ENCODE assay signal across 21 cellular contexts in genomic region chr1:32414186-32414886, GRCh38. TPM values are rescaled to one million over a fixed set of nuclear protein-coding genes. Genes with fewer than 3 reads are reported as not detected.
A peak's percentile ranks its signal among the peaks of the same experiment; 100 is the strongest.
DNase-seq lines count a peak whose midpoint lies in the region; ATAC-seq, FAIRE-seq and TF ChIP-seq lines count a peak whose summit lies in the region.
"Had no signal": no experiment of that assay in that cellular context is flagged by ENCODE, and none has a peak within 500 bp of the region (broad histone marks: within the 10 kb centered on the region; RNA-seq: fewer than 3 reads in every experiment).

No MANE protein-coding gene starts in this region.

- H3K79me2 ChIP-seq in GM12878 (ENCODE audit: control insufficient read depth, insufficient read depth, low read length): no peaks in the 10 kb centered on the region

- no peak overlapping the region for H3K27ac ChIP-seq in GM12878 (ENCODE audit: control insufficient read depth, insufficient read depth)
- no peak overlapping the region for H3K27ac ChIP-seq in spleen
- H3K27ac ChIP-seq in coronary artery: no peak overlapping the region
- H3K27ac ChIP-seq: A549, prostate gland, SJCRH30, skin epidermis, uterus had no signal

- H3K4me3 ChIP-seq in GM12878 (no peak overlapping the region), spleen (no peak overlapping the region), coronary artery (no peak overlapping the region)
- H3K4me3 ChIP-seq: A549, lung, mucosa of descending colon, prostate gland, SJCRH30, skin epidermis, uterus had no signal

- intact Hi-C loops in GM12878 (cut with micrococcal nuclease; ENCODE audit: unreplicated experiment): loop anchor here (1.0 to 5.0 kb wide), 3 partner anchors 199 to 452 kb away; partner anchors contain the start of gene CCDC28B
- intact Hi-C loops in spleen (cut with DNase I; ENCODE audit: low total_unique reads): no loop called here

- H3K27ac Mint-ChIP-seq in activated T-cell treated with anti-CD3 and anti-CD28 coated beads, Interleukin-2, amount 50 U/mL, for 72 hours: no peak overlapping the region

- H3K36me3 Mint-ChIP-seq in activated T-cell treated with anti-CD3 and anti-CD28 coated beads, Interleukin-2, amount 50 U/mL, for 72 hours (ENCODE audit: insufficient read depth in 2 of 2): no peaks in the 10 kb centered on the region
- H3K36me3 Mint-ChIP-seq: activated naive CD4-positive, alpha-beta T cell treated with anti-CD3 and anti-CD28 coated beads, Interleukin-2, amount 50 U/mL, for 24 hours had no signal

- no TSS peak for BruUV-seq in GM12878 (replicated peaks; lab: Mats Ljungman, UMichigan)

- no peak overlapping the region for H2AFZ ChIP-seq in GM12878 (ENCODE audit: control insufficient read depth, low read depth, low read length)

- SMC1A ChIA-PET in GM12878 (lab: Charles Lee; ENCODE audit: uncharacterized antibody, unreplicated experiment): interaction anchor here (0.7 to 2.2 kb wide), 6 partner anchors 13 to 198 kb away, joined by 3 to 14 read pairs (median 4); partner anchors contain the start of gene MARCKSL1

- H3K9me3 Mint-ChIP-seq in activated T-cell treated with anti-CD3 and anti-CD28 coated beads, Interleukin-2, amount 50 U/mL, for 72 hours: no peaks in the 10 kb centered on the region
- H3K9me3 Mint-ChIP-seq: activated naive CD4-positive, alpha-beta T cell treated with anti-CD3 and anti-CD28 coated beads, Interleukin-2, amount 50 U/mL, for 24 hours; activated T-cell treated with anti-CD3 and anti-CD28 coated beads, Interleukin-2, amount 50 U/mL, for 24 hours had no signal

- H3K27me3 ChIP-seq in GM12878 (replicated peaks in 1 of 2; ENCODE audit: control insufficient read depth in 2 of 2, insufficient read depth in 2 of 2, low read length in 1 of 2) (no peaks in the 10 kb centered on the region; a peak in 1 of 4 replicates), spleen (replicated peaks in 1 of 7) (no peaks in the 10 kb centered on the region)
- H3K27me3 ChIP-seq: SJCRH30, uterus had no signal

- WGBS in GM12878 (ENCODE audit: insufficient coverage, insufficient replicate concordance, low lambda C conversion rate, missing lambda C conversion rate): 43% methylated on average over 8 of the region's 8 CpGs
- 76 to 87% (median 83%) methylated on average over 8 of the region's 8 CpGs for WGBS in spleen, 5 donors

- POLR2A ChIA-PET in GM12878 (lab: Charles Lee) (interaction anchor here (0.7 kb wide), 2 partner anchors 14 to 640 kb away, joined by 5 to 8 read pairs; no protein-coding TSS in a partner anchor), GM10248 (lab: Yijun Ruan, JAX) (no interaction called here)

- no peak for TF ChIP-seq RAD21 in GM12878 (IDR thresholded peaks at IDR 0.05; ENCODE audit: insufficient read depth, low read depth, low read length)

- CTCF ChIA-PET in GM12878 (lab: Yijun Ruan, JAX): interaction anchor here (1.0 to 5.6 kb wide), 8 partner anchors 12 to 625 kb away, joined by 3 to 87 read pairs (median 4); partner anchors contain the start of gene BSDC1
- CTCF ChIA-PET in GM10248 (lab: Yijun Ruan, JAX): interaction anchor here (0.8 to 7.2 kb wide), 5 partner anchors 10 to 503 kb away, joined by 3 to 70 read pairs (median 6); no protein-coding TSS in a partner anchor

- in situ Hi-C loops in GM12878 (cut with MboI): no loop called here

- H3K9me3 ChIP-seq in GM12878 (replicated peaks; ENCODE audit: control insufficient read depth, insufficient read depth, low read length) (no peaks in the 10 kb centered on the region; the same call in 2 of the 3 replicates), spleen (peaks cover 0 to 29% (median 9%) of the 10 kb centered on the region in 8 donors)
- H3K9me3 ChIP-seq: A549, prostate gland had no signal

- H3K4me2 ChIP-seq in GM12878 (ENCODE audit: control insufficient read depth, insufficient read depth): no peak overlapping the region
- H3K4me2 ChIP-seq: A549 had no signal

- TF ChIP-seq CTCF in LNCAP (IDR thresholded peaks at IDR 0.05): peak; percentile 30; the same call in 1 of the 2 replicates
- no peak for TF ChIP-seq CTCF in GM12878 (IDR thresholded peaks at IDR 0.05 in 2 of 3, conservative IDR thresholded peaks at IDR 0.05 in 1 of 3; ENCODE audit: control insufficient read depth in 2 of 3, extremely low read depth in 1 of 3, insufficient read depth in 1 of 3, low read depth in 3 of 3, low read length in 3 of 3)
- peak in 6 of 11 experiments; percentile 12 to 61 (median 55) for TF ChIP-seq CTCF in spleen (IDR thresholded peaks at IDR 0.05 in 8 of 11, conservative IDR thresholded peaks at IDR 0.05 in 3 of 11)
- TF ChIP-seq CTCF in GM10248 (IDR thresholded peaks at IDR 0.05; ENCODE audit: control extremely low read depth, extremely low read depth, low read depth, missing control alignments): no peak
- no peak for TF ChIP-seq CTCF in coronary artery (IDR thresholded peaks at IDR 0.05)

- no peak for FAIRE-seq in GM12878 (lab: Jason Lieb, UNC)
- FAIRE-seq: A549 had no signal

- H3K36me3 ChIP-seq in GM12878 (ENCODE audit: control insufficient read depth in 2 of 2, insufficient read depth in 2 of 2, low read length in 1 of 2) (no peaks in the 10 kb centered on the region), spleen (no peaks in the 10 kb centered on the region)
- H3K36me3 ChIP-seq: prostate gland, SJCRH30, uterus had no signal

- no peak for DNase-seq in activated T-cell treated with anti-CD3 and anti-CD28 coated beads, Interleukin-2, amount 50 U/mL, for 72 hours
- DNase-seq in activated T-cell treated with anti-CD3 and anti-CD28 coated beads, Interleukin-2, amount 50 U/mL, for 48 hours: no peak
- DNase-seq in GM12878 (ENCODE audit: low read depth, low spot score) (no peak), spleen (no peak), GM10248 (ENCODE audit: extremely low spot score) (no peak), coronary artery (ENCODE audit: low spot score) (no peak)

- no peak overlapping the region for H3K9ac ChIP-seq in GM12878 (ENCODE audit: control insufficient read depth, insufficient read depth, low read length)

- no peak overlapping the region for H3K4me3 Mint-ChIP-seq in activated T-cell treated with anti-CD3 and anti-CD28 coated beads, Interleukin-2, amount 50 U/mL, for 72 hours
- H3K4me3 Mint-ChIP-seq: activated T-cell treated with anti-CD3 and anti-CD28 coated beads, Interleukin-2, amount 50 U/mL, for 24 hours; neural crest cell had no signal

- H3K4me1 ChIP-seq in GM12878 (ENCODE audit: control insufficient read depth, insufficient read depth, low read length) (no peaks in the 10 kb centered on the region; the same call in 1 of the 2 replicates), spleen (peaks cover 0 to 8% (median 2%) of the 10 kb centered on the region in 6 donors)
- H3K4me1 ChIP-seq: A549, prostate gland, uterus had no signal

- no peaks in the 10 kb centered on the region for H4K20me1 ChIP-seq in GM12878 (ENCODE audit: control insufficient read depth, insufficient read depth)

- TF ChIP-seq POLR2A in GM12878 (IDR thresholded peaks at IDR 0.05; ENCODE audit: low read depth, low read length): no peak
- TF ChIP-seq POLR2A in spleen (IDR thresholded peaks at IDR 0.05): no peak

- RAD21 ChIA-PET in GM12878 (lab: Charles Lee; ENCODE audit: unreplicated experiment): interaction anchor here (0.9 to 2.6 kb wide), 2 partner anchors 20 to 199 kb away, joined by 3 to 14 read pairs; partner anchors contain the start of gene BSDC1

- peak; percentile 13 to 17 for ATAC-seq in activated T-cell treated with anti-CD3 and anti-CD28 coated beads, Interleukin-2, amount 50 U/mL, for 72 hours (replicated peaks in 1 of 2)
- ATAC-seq in GM12878 (peak; percentile 18), HG02678 (IDR thresholded peaks at IDR 0.05; ENCODE audit: unreplicated experiment) (no peak)

- peaks cover 4% of the 10 kb centered on the region for H3K4me1 Mint-ChIP-seq in activated T-cell treated with anti-CD3 and anti-CD28 coated beads, Interleukin-2, amount 50 U/mL, for 72 hours (ENCODE audit: low read depth)

- TF ChIP-seq EP300 in GM12878 (IDR thresholded peaks at IDR 0.05; ENCODE audit: borderline replicate concordance in 1 of 2, control insufficient read depth in 1 of 2, low read depth in 2 of 2, low read length in 2 of 2): no peak

- H3K27me3 Mint-ChIP-seq in activated T-cell treated with anti-CD3 and anti-CD28 coated beads, Interleukin-2, amount 50 U/mL, for 72 hours (ENCODE audit: low read depth): no peaks in the 10 kb centered on the region

RNA-seq across cellular contexts. Expression of gene BSDC1, which starts 20.1 kb away (rescaled TPM):
- 10 to 100 TPM; 50.6 to 67.7 TPM for total RNA-seq in activated T-cell treated with anti-CD3 and anti-CD28 coated beads, Interleukin-2, amount 50 U/mL, for 72 hours
- total RNA-seq in GM12878 (2013; cell fraction: nucleolus; rRNA removed): 114 and 128 TPM in 2 replicates
- total RNA-seq in GM12878 (2014; rRNA removed) (23.3 and 25.1 TPM in 2 replicates), GM12878 (2014; rRNA removed; fragmentation: Illumina TruSeq; extraction: Trizol) (22.3 and 22.7 TPM in 2 replicates), GM12878 (2021) (23.9 and 25.2 TPM in 2 replicates), spleen (10 to 100 TPM; 65.3 to 95.8 (median 77.0) TPM)
- 13.3 TPM for polyA plus RNA-seq in GM12878 (2011; ENCODE audit: low read depth)
- polyA plus RNA-seq in GM12878 (2011; rRNA removed) (32.8 and 39.7 TPM in 2 replicates), GM12878 (2014; fragmentation: Illumina TruSeq; extraction: Trizol) (22.5 and 27.4 TPM in 2 replicates), GM12878 (2014; fragmentation: Nextera tagmentation; extraction: Ambion mirVana) (1 to 10 TPM; 3.0 to 4.9 TPM), GM12878 (2014; rRNA removed) (25.4 and 28.5 TPM in 2 replicates), GM12878 (2016; fragmentation: Nextera tagmentation; extraction: Ambion mirVana) (10 to 100 TPM; 18.2 to 20.2 TPM), spleen (10 to 100 TPM; 18.4 to 39.5 (median 20.1) TPM)
- polyA plus RNA-seq in GM12878 (2011; cell fraction: cytosol; rRNA removed): 34.8 and 37.6 TPM in 2 replicates
- polyA plus RNA-seq in GM12878 (2011; cell fraction: nucleus; rRNA removed): 76.6 and 77.5 TPM in 2 replicates
- polyA plus RNA-seq in GM12878 (2012): 22.3 and 31.1 TPM in 2 replicates
- polyA minus RNA-seq in GM12878 (2011; rRNA and poly(A)+ RNA removed): 18.5 and 31.0 TPM in 2 replicates
- 9.3 and 12.7 TPM in 2 replicates for polyA minus RNA-seq in GM12878 (2011; cell fraction: cytosol; rRNA and poly(A)+ RNA removed)
- polyA minus RNA-seq in GM12878 (2011; cell fraction: nucleus; rRNA and poly(A)+ RNA removed): 21.2 and 34.4 TPM in 2 replicates

RNA-seq across cellular contexts. Expression of gene ZBTB8B, which starts 50.5 kb away (rescaled TPM):
- not detected for total RNA-seq in activated T-cell treated with anti-CD3 and anti-CD28 coated beads, Interleukin-2, amount 50 U/mL, for 72 hours
- total RNA-seq in GM12878 (2013; cell fraction: nucleolus; rRNA removed): 0.04 and 0.05 TPM in 2 replicates
- total RNA-seq in GM12878 (2014; rRNA removed) (under 0.01 and 0.05 TPM in 2 replicates), GM12878 (2014; rRNA removed; fragmentation: Illumina TruSeq; extraction: Trizol) (under 0.01 and 0.04 TPM in 2 replicates), GM12878 (2021) (0.03 TPM in 1 of 2 replicates, not detected in the other), spleen (not detected)
- polyA plus RNA-seq in GM12878 (2011; ENCODE audit: low read depth): 0.03 TPM
- polyA plus RNA-seq in GM12878 (2011; rRNA removed) (not detected in 2 replicates), GM12878 (2014; fragmentation: Illumina TruSeq; extraction: Trizol) (0.01 TPM in 1 of 2 replicates, not detected in the other), GM12878 (2014; fragmentation: Nextera tagmentation; extraction: Ambion mirVana) (under 1 TPM in 1 of 2 experiments, not detected in 1; under 0.01 TPM), GM12878 (2014; rRNA removed) (0.01 TPM in 2 replicates), GM12878 (2016; fragmentation: Nextera tagmentation; extraction: Ambion mirVana) (under 1 TPM in 1 of 2 experiments, not detected in 1; 0.01 TPM), spleen (under 1 TPM in 1 of 3 donors, not detected in 2; under 0.01 TPM)
- polyA plus RNA-seq in GM12878 (2011; cell fraction: cytosol; rRNA removed): not detected in 2 replicates
- polyA plus RNA-seq in GM12878 (2011; cell fraction: nucleus; rRNA removed): 0.01 TPM in 2 replicates
- polyA plus RNA-seq in GM12878 (2012): 0.03 TPM in 2 replicates
- not detected in 2 replicates for polyA minus RNA-seq in GM12878 (2011; rRNA and poly(A)+ RNA removed)
- polyA minus RNA-seq in GM12878 (2011; cell fraction: cytosol; rRNA and poly(A)+ RNA removed): not detected in 2 replicates
- polyA minus RNA-seq in GM12878 (2011; cell fraction: nucleus; rRNA and poly(A)+ RNA removed): not detected in 2 replicates
- total RNA-seq: activated CD8-positive, alpha-beta memory T cell treated with anti-CD3 and anti-CD28 coated beads for 36 hours; SJCRH30 had no signal

RNA-seq across cellular contexts. Expression of gene TSSK3, which starts 52.0 kb away (rescaled TPM):
- total RNA-seq in activated T-cell treated with anti-CD3 and anti-CD28 coated beads, Interleukin-2, amount 50 U/mL, for 72 hours: 1 to 10 TPM; 1.2 to 1.9 TPM
- 9.4 and 11.8 TPM in 2 replicates for total RNA-seq in GM12878 (2013; cell fraction: nucleolus; rRNA removed)
- total RNA-seq in GM12878 (2014; rRNA removed) (0.56 and 0.98 TPM in 2 replicates), GM12878 (2014; rRNA removed; fragmentation: Illumina TruSeq; extraction: Trizol) (0.63 and 1.6 TPM in 2 replicates), GM12878 (2021) (0.82 and 1.2 TPM in 2 replicates), spleen (1 to 10 TPM in 6 of 7 donors, under 1 TPM in 1; 0.60 to 6.6 (median 3.9) TPM)
- polyA plus RNA-seq in GM12878 (2011; ENCODE audit: low read depth): 1.00 TPM
- polyA plus RNA-seq in GM12878 (2011; rRNA removed) (0.67 and 1.2 TPM in 2 replicates), GM12878 (2014; fragmentation: Illumina TruSeq; extraction: Trizol) (0.48 and 0.92 TPM in 2 replicates), GM12878 (2014; fragmentation: Nextera tagmentation; extraction: Ambion mirVana) (under 1 TPM; 0.42 to 0.77 TPM), GM12878 (2014; rRNA removed) (0.51 and 1.2 TPM in 2 replicates), GM12878 (2016; fragmentation: Nextera tagmentation; extraction: Ambion mirVana) (under 1 TPM; 0.58 to 0.82 TPM), spleen (1 to 10 TPM in 1 of 3 donors, under 1 TPM in 2; 0.15 to 2.9 (median 0.27) TPM)
- polyA plus RNA-seq in GM12878 (2011; cell fraction: cytosol; rRNA removed): 0.62 and 0.78 TPM in 2 replicates
- polyA plus RNA-seq in GM12878 (2011; cell fraction: nucleus; rRNA removed): 1.2 and 2.2 TPM in 2 replicates
- 1.3 and 3.3 TPM in 2 replicates for polyA plus RNA-seq in GM12878 (2012)
- polyA minus RNA-seq in GM12878 (2011; rRNA and poly(A)+ RNA removed): 0.46 and 0.51 TPM in 2 replicates
- not detected in 2 replicates for polyA minus RNA-seq in GM12878 (2011; cell fraction: cytosol; rRNA and poly(A)+ RNA removed)
- 0.73 and 1.2 TPM in 2 replicates for polyA minus RNA-seq in GM12878 (2011; cell fraction: nucleus; rRNA and poly(A)+ RNA removed)
- total RNA-seq: Daoy, kidney epithelial cell had no signal

RNA-seq across cellular contexts. Expression of gene FAM229A, which starts 52.1 kb away (rescaled TPM):
- total RNA-seq in activated T-cell treated with anti-CD3 and anti-CD28 coated beads, Interleukin-2, amount 50 U/mL, for 72 hours: 10 to 100 TPM in 1 of 2 donors, 1 to 10 TPM in 1; 9.2 to 14.0 TPM
- 18.1 and 20.0 TPM in 2 replicates for total RNA-seq in GM12878 (2013; cell fraction: nucleolus; rRNA removed)
- total RNA-seq in GM12878 (2014; rRNA removed) (1.4 and 2.1 TPM in 2 replicates), GM12878 (2014; rRNA removed; fragmentation: Illumina TruSeq; extraction: Trizol) (1.2 and 1.3 TPM in 2 replicates), GM12878 (2021) (3.1 and 5.1 TPM in 2 replicates), spleen (10 to 100 TPM; 10.5 to 23.5 (median 13.8) TPM)
- 2.6 TPM for polyA plus RNA-seq in GM12878 (2011; ENCODE audit: low read depth)
- polyA plus RNA-seq in GM12878 (2011; rRNA removed) (4.0 and 5.3 TPM in 2 replicates), GM12878 (2014; fragmentation: Illumina TruSeq; extraction: Trizol) (2.6 and 2.9 TPM in 2 replicates), GM12878 (2014; fragmentation: Nextera tagmentation; extraction: Ambion mirVana) (under 1 TPM in 1 of 2 experiments, not detected in 1; 0.02 TPM), GM12878 (2014; rRNA removed) (4.5 and 5.3 TPM in 2 replicates), GM12878 (2016; fragmentation: Nextera tagmentation; extraction: Ambion mirVana) (1 to 10 TPM in 1 of 2 experiments, under 1 TPM in 1; 0.25 to 1.2 TPM), spleen (10 to 100 TPM; 10.8 to 27.6 (median 26.5) TPM)
- 3.2 and 4.8 TPM in 2 replicates for polyA plus RNA-seq in GM12878 (2011; cell fraction: cytosol; rRNA removed)
- 34.5 and 36.3 TPM in 2 replicates for polyA plus RNA-seq in GM12878 (2011; cell fraction: nucleus; rRNA removed)
- polyA plus RNA-seq in GM12878 (2012): 5.5 and 10.1 TPM in 2 replicates
- polyA minus RNA-seq in GM12878 (2011; rRNA and poly(A)+ RNA removed): 2.3 and 3.1 TPM in 2 replicates
- 0.67 and 1.7 TPM in 2 replicates for polyA minus RNA-seq in GM12878 (2011; cell fraction: cytosol; rRNA and poly(A)+ RNA removed)
- 3.0 and 8.3 TPM in 2 replicates for polyA minus RNA-seq in GM12878 (2011; cell fraction: nucleus; rRNA and poly(A)+ RNA removed)

Comparison
In these comparisons a context has a peak if more than half of its experiments do, and no peak if none do; other contexts are left out.
1. CTCF ChIP-seq: peak in LNCAP (single experiment) and spleen (6 of 11); none in GM12878 (0 of 3), GM10248 (single experiment) and coronary artery (single experiment).